In genomic region chr19:55498246-55498645, GRCh38 we compare ENCODE assay signal across 33 cellular contexts. TPM values are rescaled to one million over a fixed set of nuclear protein-coding genes. Genes with fewer than 3 reads are reported as not detected.
"Had no signal": no experiment of that assay in that cellular context is flagged by ENCODE, and none has a peak within 500 bp of the region (broad histone marks: within the 10 kb centered on the region; RNA-seq: fewer than 3 reads in every experiment).

No MANE protein-coding gene starts in this region.

- H3K9me3 Mint-ChIP-seq: central memory CD8-positive, alpha-beta T cell had no signal

- H3K4me2 ChIP-seq: KMS-11, PC-9 had no signal

- H3K27ac Mint-ChIP-seq: activated CD4-positive, alpha-beta memory T cell treated with anti-CD3 and anti-CD28 coated beads, Interleukin-2, amount 10 ng/mL, durations not matched to agents 7 days and 5 days; activated CD8-positive, alpha-beta memory T cell treated with anti-CD3 and anti-CD28 coated beads, Interleukin-2, amount 10 ng/mL, durations not matched to agents 7 days and 5 days; activated naive CD8-positive, alpha-beta T cell treated with anti-CD3 and anti-CD28 coated beads for 36 hours had no signal

- DNase-seq: activated CD4-positive, alpha-beta memory T cell treated with anti-CD3 and anti-CD28 coated beads, Interleukin-2, amount 10 ng/mL, durations not matched to agents 7 days and 5 days; activated CD4-positive, alpha-beta T cell treated with anti-CD3 and anti-CD28 coated beads for 1 hour; activated CD4-positive, alpha-beta T cell treated with anti-CD3 and anti-CD28 coated beads for 48 hours; activated CD4-positive, CD25-positive, alpha-beta regulatory T cell; activated CD8-positive, alpha-beta memory T cell treated with anti-CD3 and anti-CD28 coated beads for 24 hours; activated CD8-positive, alpha-beta memory T cell treated with anti-CD3 and anti-CD28 coated beads, Interleukin-2, amount 10 ng/mL, durations not matched to agents 7 days and 5 days; activated CD8-positive, alpha-beta memory T cell treated with anti-CD3 and anti-CD28 coated beads, Interleukin-2, amount 50 U/mL, for 48 hours; activated effector memory CD4-positive, alpha-beta T cell treated with Interleukin-2 at 50 U/mL for 16 hours; activated naive CD4-positive, alpha-beta T cell treated with anti-CD3 and anti-CD28 coated beads, Interleukin-2, amount 50 U/mL, for 16 hours; activated naive CD8-positive, alpha-beta T cell treated with anti-CD3 and anti-CD28 coated beads for 36 hours; activated T-cell treated with anti-CD3 and anti-CD28 coated beads, Interleukin-2, amount 50 U/mL, for 48 hours; amniotic stem cell; aorta; MM.1S; MV-4-11; NCI-H1092; NCI-H1436 treated with DMSO at 0.1 percent for 48 hours; NCI-H1694 treated with DMSO at 0.1 percent for 48 hours; NCI-H2029; NCI-H446 treated with DMSO at 0.1 percent for 48 hours; NCI-H524; PC-9; T1000; WERI-Rb-1 had no signal

- H3K27me3 ChIP-seq: cardiac muscle cell had no signal

- H3K36me3 ChIP-seq: cardiac muscle cell had no signal

- H3K9ac ChIP-seq: KMS-11 had no signal

- H3K4me3 ChIP-seq: cardiac muscle cell, PC-9 had no signal

- H2AFZ ChIP-seq: PC-9 had no signal

- H3K27ac ChIP-seq: cardiac muscle cell, KMS-11, PC-9, WERI-Rb-1 had no signal

- H3K4me3 Mint-ChIP-seq: activated CD4-positive, alpha-beta memory T cell treated with anti-CD3 and anti-CD28 coated beads, Interleukin-2, amount 10 ng/mL, durations not matched to agents 7 days and 5 days; activated CD8-positive, alpha-beta memory T cell treated with anti-CD3 and anti-CD28 coated beads, Interleukin-2, amount 10 ng/mL, durations not matched to agents 7 days and 5 days; activated naive CD8-positive, alpha-beta T cell treated with anti-CD3 and anti-CD28 coated beads for 36 hours; central memory CD8-positive, alpha-beta T cell had no signal

RNA-seq across cellular contexts. Expression of gene C19orf85, which starts 33.7 kb away (rescaled TPM):
- total RNA-seq: activated CD4-positive, alpha-beta memory T cell treated with anti-CD3 and anti-CD28 coated beads, Interleukin-2, amount 10 ng/mL, durations not matched to agents 7 days and 5 days; activated CD8-positive, alpha-beta memory T cell treated with anti-CD3 and anti-CD28 coated beads, Interleukin-2, amount 10 ng/mL, durations not matched to agents 7 days and 5 days; activated naive CD8-positive, alpha-beta T cell treated with anti-CD3 and anti-CD28 coated beads for 36 hours; aorta; cardiac muscle cell; chondrocyte; LHCN-M2; OCI-LY7; Right ventricle myocardium inferior; T-helper 1 cell treated with Interleukin-12 subunit alpha and Interleukin-12 subunit beta and Interleukin-4 antibody, amounts not matched to agents 30 ng/mL and 1 ng/mL, for 36 hours; T-helper 2 cell treated with Interferon-gamma antibody and Interleukin-4, amounts not matched to agents 100 ng/mL and 5 ng/mL, for 36 hours had no signal
